ENCODE assay signal across 8 cellular contexts in genomic region chr1:152533327-152533938, GRCh38. TPM values are rescaled to one million over a fixed set of nuclear protein-coding genes. Genes with fewer than 3 reads are reported as not detected.
DNase-seq lines count a peak whose midpoint lies in the region; ATAC-seq and TF ChIP-seq lines count a peak whose summit lies in the region.

No MANE protein-coding gene starts in this region.

- no peaks in the 10 kb centered on the region for H3K36me3 ChIP-seq in liver (ENCODE audit: control insufficient read depth in 4 of 4, insufficient read depth in 3 of 4, low read depth in 1 of 4, low read length in 3 of 4)
- no peaks in the 10 kb centered on the region for H3K36me3 ChIP-seq in thyroid gland

- H3K9ac ChIP-seq in liver (ENCODE audit: low read depth in 1 of 2, low read length in 2 of 2), result no peak overlapping the region

- H3K4me3 Mint-ChIP-seq in activated T-cell treated with anti-CD3 and anti-CD28 coated beads, Interleukin-2, amount 50 U/mL, for 4 hours, result no peak overlapping the region
- no peak overlapping the region for H3K4me3 Mint-ChIP-seq in activated CD4-positive, alpha-beta memory T cell treated with anti-CD3 and anti-CD28 coated beads for 36 hours
- H3K4me3 Mint-ChIP-seq in natural killer cell, result no peak overlapping the region
- H3K4me3 Mint-ChIP-seq in effector memory CD8-positive, alpha-beta T cell, result no peak overlapping the region

- H3K27ac ChIP-seq in liver (ENCODE audit: low read depth in 1 of 2, low read length in 2 of 2), result no peak overlapping the region
- H3K27ac ChIP-seq in thyroid gland, result no peak overlapping the region

- POLR2A ChIA-PET in activated CD4-positive, alpha-beta memory T cell treated with anti-CD3 and anti-CD28 coated beads for 36 hours (lab: Charles Lee), result no interaction called here

- peaks cover 26% of the 10 kb centered on the region for H3K27me3 Mint-ChIP-seq in activated T-cell treated with anti-CD3 and anti-CD28 coated beads, Interleukin-2, amount 50 U/mL, for 4 hours (ENCODE audit: low read depth)
- H3K27me3 Mint-ChIP-seq in activated CD4-positive, alpha-beta memory T cell treated with anti-CD3 and anti-CD28 coated beads for 36 hours, result peaks cover 27% of the 10 kb centered on the region
- H3K27me3 Mint-ChIP-seq in natural killer cell (ENCODE audit: low read depth in 2 of 2), result peaks cover 17 to 44% of the 10 kb centered on the region in 2 donors
- peaks cover 42 to 57% of the 10 kb centered on the region in 2 donors for H3K27me3 Mint-ChIP-seq in effector memory CD8-positive, alpha-beta T cell

- H3K4me3 ChIP-seq in liver (ENCODE audit: low read depth in 1 of 3, low read length in 3 of 3) (no peak overlapping the region), thyroid gland (replicated peaks in 1 of 3) (no peak overlapping the region)

- no peak for TF ChIP-seq POLR2A in thyroid gland (IDR thresholded peaks at IDR 0.05)

- no peak for ATAC-seq in activated T-cell treated with anti-CD3 and anti-CD28 coated beads, Interleukin-2, amount 50 U/mL, for 4 hours
- ATAC-seq in natural killer cell, result no peak
- ATAC-seq in effector memory CD8-positive, alpha-beta T cell (replicated peaks), result no peak

- peak; percentile 76 to 83 for TF ChIP-seq RAD21 in liver (IDR thresholded peaks at IDR 0.05)

- CTCF ChIA-PET in activated CD4-positive, alpha-beta memory T cell treated with anti-CD3 and anti-CD28 coated beads for 36 hours (lab: Charles Lee), result interaction anchor here (0.8 to 1.4 kb wide), 10 partner anchors 18 to 353 kb away, joined by 3 to 5 read pairs (median 3); partner anchors contain the start of gene LCE3A

- H3K4me1 Mint-ChIP-seq in activated T-cell treated with anti-CD3 and anti-CD28 coated beads, Interleukin-2, amount 50 U/mL, for 4 hours (ENCODE audit: low read depth), result no peaks in the 10 kb centered on the region
- H3K4me1 Mint-ChIP-seq in activated CD4-positive, alpha-beta memory T cell treated with anti-CD3 and anti-CD28 coated beads for 36 hours (ENCODE audit: low read depth), result no peaks in the 10 kb centered on the region
- no peaks in the 10 kb centered on the region for H3K4me1 Mint-ChIP-seq in natural killer cell
- no peaks in the 10 kb centered on the region for H3K4me1 Mint-ChIP-seq in effector memory CD8-positive, alpha-beta T cell (ENCODE audit: low read depth in 2 of 2)

- H3K36me3 Mint-ChIP-seq in activated T-cell treated with anti-CD3 and anti-CD28 coated beads, Interleukin-2, amount 50 U/mL, for 4 hours (ENCODE audit: insufficient read depth), result no peaks in the 10 kb centered on the region
- H3K36me3 Mint-ChIP-seq in activated CD4-positive, alpha-beta memory T cell treated with anti-CD3 and anti-CD28 coated beads for 36 hours, result no peaks in the 10 kb centered on the region
- no peaks in the 10 kb centered on the region for H3K36me3 Mint-ChIP-seq in natural killer cell
- no peaks in the 10 kb centered on the region for H3K36me3 Mint-ChIP-seq in effector memory CD8-positive, alpha-beta T cell (ENCODE audit: insufficient read depth)

- intact Hi-C loops in activated CD4-positive, alpha-beta memory T cell treated with anti-CD3 and anti-CD28 coated beads for 36 hours (cut with micrococcal nuclease), result loop anchor here (10.0 kb wide), 1 partner anchor 79 kb away; no protein-coding TSS in a partner anchor
- intact Hi-C loops in natural killer cell (cut with micrococcal nuclease) (no loop called here), thyroid gland (cut with DNase I) (no loop called here)

- H3K9me3 ChIP-seq in liver (ENCODE audit: control insufficient read depth in 4 of 4, low read length in 3 of 4), result no peaks in the 10 kb centered on the region
- H3K9me3 ChIP-seq in thyroid gland, result no peaks in the 10 kb centered on the region

- H3K4me1 ChIP-seq in liver (ENCODE audit: control insufficient read depth in 4 of 4, insufficient read depth in 4 of 4, low read length in 3 of 4) (no peaks in the 10 kb centered on the region), thyroid gland (no peaks in the 10 kb centered on the region)

- H3K27me3 ChIP-seq in liver (ENCODE audit: control insufficient read depth in 4 of 4, insufficient read depth in 4 of 4, low read length in 3 of 4) (no peaks in the 10 kb centered on the region), thyroid gland (no peaks in the 10 kb centered on the region)

- no peak overlapping the region for H3K27ac Mint-ChIP-seq in activated CD4-positive, alpha-beta memory T cell treated with anti-CD3 and anti-CD28 coated beads for 36 hours
- no peak overlapping the region for H3K27ac Mint-ChIP-seq in natural killer cell
- H3K27ac Mint-ChIP-seq in effector memory CD8-positive, alpha-beta T cell, result no peak overlapping the region

- DNase-seq in activated T-cell treated with anti-CD3 and anti-CD28 coated beads, Interleukin-2, amount 50 U/mL, for 48 hours, result peak; percentile 61 to 65
- DNase-seq in activated T-cell treated with anti-CD3 and anti-CD28 coated beads, Interleukin-2, amount 50 U/mL, for 4 hours, result no peak
- DNase-seq in KG1 (lab: John Stamatoyannopoulos, UW), result peak; percentile 50
- DNase-seq in activated CD4-positive, alpha-beta memory T cell treated with anti-CD3 and anti-CD28 coated beads for 36 hours, result peak; percentile 57
- no peak for DNase-seq in natural killer cell
- no peak for DNase-seq in thyroid gland
- DNase-seq in effector memory CD8-positive, alpha-beta T cell, result no peak

- TF ChIP-seq CTCF in liver (IDR thresholded peaks at IDR 0.05; ENCODE audit: low read depth, low read length, missing input control) (peak; percentile 71), natural killer cell (IDR thresholded peaks at IDR 0.05) (no peak), thyroid gland (IDR thresholded peaks at IDR 0.05) (peak in 3 of 6 experiments; percentile 11 to 35 (median 14))

- H3K9me3 Mint-ChIP-seq in activated T-cell treated with anti-CD3 and anti-CD28 coated beads, Interleukin-2, amount 50 U/mL, for 4 hours, result no peaks in the 10 kb centered on the region
- no peaks in the 10 kb centered on the region for H3K9me3 Mint-ChIP-seq in activated CD4-positive, alpha-beta memory T cell treated with anti-CD3 and anti-CD28 coated beads for 36 hours
- H3K9me3 Mint-ChIP-seq in natural killer cell, result no peaks in the 10 kb centered on the region
- no peaks in the 10 kb centered on the region for H3K9me3 Mint-ChIP-seq in effector memory CD8-positive, alpha-beta T cell

- WGBS in liver, result 18% methylated on average over 7 of the region's 7 CpGs
- 27% methylated on average over 7 of the region's 7 CpGs for WGBS in thyroid gland, 2 donors

TF ChIP-seq in liver, 16 proteins besides CTCF, POLR2A, EP300 and RAD21:
- TF ChIP-seq EGR1 (IDR thresholded peaks at IDR 0.05; ENCODE audit: low read depth in 2 of 2) (no peak), FOXA1 (IDR thresholded peaks at IDR 0.05) (no peak), HNF4G (IDR thresholded peaks at IDR 0.05) (no peak)

RNA-seq across cellular contexts. Expression of gene CRCT1, which starts 19.2 kb away (rescaled TPM):
- total RNA-seq in activated T-cell treated with anti-CD3 and anti-CD28 coated beads, Interleukin-2, amount 50 U/mL, for 4 hours, result not detected
- not detected for total RNA-seq in activated CD4-positive, alpha-beta memory T cell treated with anti-CD3 and anti-CD28 coated beads for 36 hours
- total RNA-seq in liver (not detected), natural killer cell (not detected), thyroid gland (not detected)
- not detected for polyA plus RNA-seq in liver

RNA-seq across cellular contexts. Expression of gene LCE5A, which starts 22.8 kb away (rescaled TPM):
- total RNA-seq in activated T-cell treated with anti-CD3 and anti-CD28 coated beads, Interleukin-2, amount 50 U/mL, for 4 hours, result not detected
- not detected for total RNA-seq in activated CD4-positive, alpha-beta memory T cell treated with anti-CD3 and anti-CD28 coated beads for 36 hours
- total RNA-seq in liver (not detected), natural killer cell (not detected), thyroid gland (not detected)
- polyA plus RNA-seq in liver, result not detected

RNA-seq across cellular contexts. Expression of gene LCE3E, which starts 33.1 kb away (rescaled TPM):
- total RNA-seq in activated T-cell treated with anti-CD3 and anti-CD28 coated beads, Interleukin-2, amount 50 U/mL, for 4 hours, result not detected
- total RNA-seq in activated CD4-positive, alpha-beta memory T cell treated with anti-CD3 and anti-CD28 coated beads for 36 hours, result not detected
- not detected for total RNA-seq in liver
- polyA plus RNA-seq in liver, result not detected
- total RNA-seq in natural killer cell, result not detected
- not detected for total RNA-seq in thyroid gland

RNA-seq across cellular contexts. Expression of gene LCE3D, which starts 46.9 kb away (rescaled TPM):
- total RNA-seq in activated T-cell treated with anti-CD3 and anti-CD28 coated beads, Interleukin-2, amount 50 U/mL, for 4 hours, result not detected
- total RNA-seq in activated CD4-positive, alpha-beta memory T cell treated with anti-CD3 and anti-CD28 coated beads for 36 hours, result not detected
- not detected for total RNA-seq in liver
- polyA plus RNA-seq in liver, result not detected
- not detected for total RNA-seq in natural killer cell
- not detected for total RNA-seq in thyroid gland

Comparison
In these comparisons a context has a peak if more than half of its experiments do, and no peak if none do; other contexts are left out.
1. DNase-seq: peak in activated T-cell treated with anti-CD3 and anti-CD28 coated beads, Interleukin-2, amount 50 U/mL, for 48 hours (2 of 2), KG1 (single experiment) and activated CD4-positive, alpha-beta memory T cell treated with anti-CD3 and anti-CD28 coated beads for 36 hours (single experiment); none in activated T-cell treated with anti-CD3 and anti-CD28 coated beads, Interleukin-2, amount 50 U/mL, for 4 hours (single experiment), natural killer cell (single experiment), thyroid gland (0 of 2) and effector memory CD8-positive, alpha-beta T cell (0 of 3).